In genomic region chr7:155570991-155571390, GRCh38 we compare ENCODE assay signal across 31 cellular contexts. TPM values are rescaled to one million over a fixed set of nuclear protein-coding genes. Genes with fewer than 3 reads are reported as not detected.
"Had no signal": no experiment of that assay in that cellular context is flagged by ENCODE, and none has a peak within 500 bp of the region (broad histone marks: within the 10 kb centered on the region; RNA-seq: fewer than 3 reads in every experiment).

No MANE protein-coding gene starts in this region.

- H3K9me3 ChIP-seq: ovary, psoas muscle, right lobe of liver, sigmoid colon, stomach, thoracic aorta, thyroid gland, tibial nerve, upper lobe of left lung, vagina had no signal

- ATAC-seq: naive thymus-derived CD4-positive, alpha-beta T cell; natural killer cell; psoas muscle; right cardiac atrium; right lobe of liver; stimulated activated naive B cell treated with anti-CD40 and anti-IgM and Interleukin-4, amounts not matched to agents 10 μg/mL and 1 μg/mL and 100 μg/mL, for 72 hours had no signal

- H3K27ac ChIP-seq: neural progenitor cell, ovary, parathyroid adenoma, psoas muscle, right lobe of liver, sigmoid colon, stomach, thoracic aorta, thyroid gland, tibial nerve, upper lobe of left lung, vagina had no signal

- H3K36me3 ChIP-seq: neural progenitor cell, ovary, right lobe of liver, sigmoid colon, stomach, thoracic aorta, thyroid gland, tibial nerve, upper lobe of left lung, vagina had no signal

- DNase-seq: naive thymus-derived CD4-positive, alpha-beta T cell; natural killer cell; occipital lobe; ovary; sigmoid colon; small intestine; stimulated activated CD4-positive, alpha-beta T cell treated with anti-CD3 and anti-CD28 coated beads, Interleukin-12 subunit alpha, Interleukin-12 subunit beta, amount 100 ng/mL, for 4 hours; stimulated activated CD4-positive, alpha-beta T cell treated with anti-CD3 and anti-CD28 coated beads, Interleukin-1b, Interleukin-23, amount 100 ng/mL, for 48 hours; stimulated activated CD4-positive, alpha-beta T cell treated with anti-CD3 and anti-CD28 coated beads, Interleukin-4, amount 100 ng/mL, for 1 hour; stimulated activated CD4-positive, alpha-beta T cell treated with anti-CD3 and anti-CD28 coated beads, Interleukin-4, amount 100 ng/mL, for 4 hours; stimulated activated CD8-positive, alpha-beta memory T cell treated with anti-CD3 and anti-CD28 coated beads, Interleukin-4, amount 100 ng/mL, for 48 hours; stimulated activated naive B cell treated with anti-CD40 and anti-IgM and Interleukin-4, amounts not matched to agents 10 μg/mL and 1 μg/mL and 100 μg/mL, for 72 hours; stimulated activated naive CD4-positive, alpha-beta T cell treated with Interleukin-2 at 50 U/mL for 16 hours; stomach; thyroid gland; trophoblast cell; upper lobe of left lung had no signal

- H3K4me3 ChIP-seq: neural progenitor cell, ovary, psoas muscle, right lobe of liver, sigmoid colon, stomach, thoracic aorta, thyroid gland, tibial nerve, upper lobe of left lung, vagina had no signal

- H3K27ac Mint-ChIP-seq: naive thymus-derived CD4-positive, alpha-beta T cell; natural killer cell; nephron; neural progenitor cell; progenitor cell of endocrine pancreas; stimulated activated naive B cell treated with anti-CD40 and anti-IgM and Interleukin-4, amounts not matched to agents 10 μg/mL and 1 μg/mL and 100 μg/mL, for 72 hours had no signal

- H3K4me3 Mint-ChIP-seq: naive thymus-derived CD4-positive, alpha-beta T cell; natural killer cell; nephron; neural progenitor cell; stimulated activated naive B cell treated with anti-CD40 and anti-IgM and Interleukin-4, amounts not matched to agents 10 μg/mL and 1 μg/mL and 100 μg/mL, for 72 hours had no signal

- H3K27me3 ChIP-seq: neural progenitor cell, ovary, right lobe of liver, thyroid gland, upper lobe of left lung, vagina had no signal

- H3K4me1 Mint-ChIP-seq: natural killer cell; stimulated activated naive B cell treated with anti-CD40 and anti-IgM and Interleukin-4, amounts not matched to agents 10 μg/mL and 1 μg/mL and 100 μg/mL, for 72 hours had no signal

- H3K4me1 ChIP-seq: neural progenitor cell, parathyroid adenoma, psoas muscle, right lobe of liver, sigmoid colon, stomach, thyroid gland, tibial nerve, vagina had no signal

- H3K36me3 Mint-ChIP-seq: naive thymus-derived CD4-positive, alpha-beta T cell; natural killer cell; neural progenitor cell; stimulated activated naive B cell treated with anti-CD40 and anti-IgM and Interleukin-4, amounts not matched to agents 10 μg/mL and 1 μg/mL and 100 μg/mL, for 72 hours had no signal

- H3K9me3 Mint-ChIP-seq: natural killer cell; nephron; neural progenitor cell; stimulated activated naive B cell treated with anti-CD40 and anti-IgM and Interleukin-4, amounts not matched to agents 10 μg/mL and 1 μg/mL and 100 μg/mL, for 72 hours had no signal

RNA-seq across cellular contexts. Expression of gene CNPY1, which starts 24.6 kb away (rescaled TPM):
- total RNA-seq: naive thymus-derived CD4-positive, alpha-beta T cell; natural killer cell; osteoblast; ovary; progenitor cell of endocrine pancreas; psoas muscle; renal cortical epithelial cell; right cardiac atrium; sigmoid colon; subcutaneous adipose tissue; thoracic aorta; thyroid gland; upper lobe of left lung; ureter; vagina had no signal
- polyA plus RNA-seq: naive thymus-derived CD4-positive, alpha-beta T cell; psoas muscle; right cardiac atrium; sigmoid colon; small intestine; stomach had no signal
